21 cellular contexts compared by ENCODE assay signal in the genomic region with DNA sequence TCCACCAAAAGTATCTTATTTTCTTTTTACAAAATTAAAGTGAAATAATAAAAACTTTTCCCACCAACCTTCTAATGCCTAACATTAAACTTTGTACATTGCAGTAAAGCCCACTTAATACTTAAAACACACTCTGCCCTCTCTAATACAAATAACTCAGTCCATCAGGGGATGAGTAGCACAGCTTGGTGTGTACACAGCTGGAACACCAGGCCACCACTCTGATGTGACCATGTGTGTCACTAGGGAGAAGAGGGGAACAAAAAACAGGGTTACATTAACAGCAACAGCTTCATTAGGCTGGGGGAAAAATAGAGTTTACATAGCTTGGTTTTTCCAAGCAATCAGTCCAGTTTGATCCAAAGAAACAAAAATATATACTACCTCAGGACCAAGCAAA.
DNase-seq lines count a peak whose midpoint lies in the region; ATAC-seq and TF ChIP-seq lines count a peak whose summit lies in the region.
"Had no signal": no experiment of that assay in that cellular context is flagged by ENCODE, and none has a peak within 500 bp of the region (broad histone marks: within the 10 kb centered on the region; RNA-seq: fewer than 3 reads in every experiment).

No MANE protein-coding gene starts in this region.

- TF ChIP-seq CTCF in neural progenitor cell (IDR thresholded peaks at IDR 0.05) = no peak
- TF ChIP-seq CTCF in esophagus muscularis mucosa (IDR thresholded peaks at IDR 0.05) = no peak
- TF ChIP-seq CTCF in heart left ventricle (IDR thresholded peaks at IDR 0.05) = no peak

- peaks cover 2% of the 10 kb centered on the region for H3K9me3 Mint-ChIP-seq in neural progenitor cell
- H3K9me3 Mint-ChIP-seq: CD8-positive, alpha-beta memory T cell; T-helper 2 cell treated with Interferon-gamma antibody and Interleukin-4, amounts not matched to agents 5 μg/mL and 100 μg/mL, for 36 hours had no signal

- TF ChIP-seq POLR2A in esophagus muscularis mucosa (IDR thresholded peaks at IDR 0.05; ENCODE audit: low read depth) = no peak
- no peak for TF ChIP-seq POLR2A in heart left ventricle (IDR thresholded peaks at IDR 0.05)

- no peak overlapping the region for H3K4me2 ChIP-seq in neural progenitor cell
- H3K4me2 ChIP-seq: BLaER1 treated with 17β-estradiol and CSF1 and Interleukin-3, amounts not matched to agents 10 nM and 100 nM had no signal

- H3K4me3 Mint-ChIP-seq in neural progenitor cell = peak overlapping the region; percentile 19
- H3K4me3 Mint-ChIP-seq: CD8-positive, alpha-beta memory T cell; T-helper 2 cell treated with Interferon-gamma antibody and Interleukin-4, amounts not matched to agents 5 μg/mL and 100 μg/mL, for 36 hours had no signal

- no peak overlapping the region for H3K4me3 ChIP-seq in neural progenitor cell
- H3K4me3 ChIP-seq in esophagus muscularis mucosa = no peak overlapping the region
- H3K4me3 ChIP-seq in heart left ventricle = no peak overlapping the region
- H3K4me3 ChIP-seq: BLaER1 treated with 17β-estradiol and CSF1 and Interleukin-3, amounts not matched to agents 10 nM and 100 nM; SJSA1 had no signal

- no peak for ATAC-seq in heart left ventricle
- ATAC-seq: HCT116, PC-3 had no signal

- no peak for TF ChIP-seq EP300 in esophagus muscularis mucosa (IDR thresholded peaks at IDR 0.05)

- intact Hi-C loops in esophagus muscularis mucosa (cut with DNase I) = no loop called here
- intact Hi-C loops in heart left ventricle (cut with DNase I) = no loop called here

- peaks cover 10% of the 10 kb centered on the region for H3K36me3 Mint-ChIP-seq in neural progenitor cell

- H3K27ac ChIP-seq in neural progenitor cell = no peak overlapping the region
- no peak overlapping the region for H3K27ac ChIP-seq in esophagus muscularis mucosa (replicated peaks in 1 of 4)
- H3K27ac ChIP-seq in heart left ventricle = no peak overlapping the region
- H3K27ac ChIP-seq: BLaER1 treated with 17β-estradiol and CSF1 and Interleukin-3, amounts not matched to agents 10 nM and 100 nM; RWPE1; SJSA1 had no signal

- H3K9me3 ChIP-seq in neural progenitor cell (ENCODE audit: low read depth) (no peaks in the 10 kb centered on the region), esophagus muscularis mucosa (no peaks in the 10 kb centered on the region), heart left ventricle (no peaks in the 10 kb centered on the region)
- H3K9me3 ChIP-seq: BLaER1 treated with 17β-estradiol and CSF1 and Interleukin-3, amounts not matched to agents 10 nM and 100 nM; SJSA1 had no signal

- H3K9ac ChIP-seq in neural progenitor cell = no peak overlapping the region
- H3K9ac ChIP-seq: BLaER1 treated with 17β-estradiol and CSF1 and Interleukin-3, amounts not matched to agents 10 nM and 100 nM had no signal

- peaks cover under 1% of the 10 kb centered on the region for H3K27me3 ChIP-seq in neural progenitor cell
- no peaks in the 10 kb centered on the region for H3K27me3 ChIP-seq in esophagus muscularis mucosa
- H3K27me3 ChIP-seq in heart left ventricle = no peaks in the 10 kb centered on the region
- H3K27me3 ChIP-seq: BLaER1 treated with 17β-estradiol and CSF1 and Interleukin-3, amounts not matched to agents 10 nM and 100 nM; SJSA1 had no signal

- H3F3A ChIP-seq in neural progenitor cell (ENCODE audit: low read depth) = no peaks in the 10 kb centered on the region

- H3K36me3 ChIP-seq in neural progenitor cell (no peaks in the 10 kb centered on the region), esophagus muscularis mucosa (no peaks in the 10 kb centered on the region), heart left ventricle (no peaks in the 10 kb centered on the region)
- H3K36me3 ChIP-seq: BLaER1 treated with 17β-estradiol and CSF1 and Interleukin-3, amounts not matched to agents 10 nM and 100 nM; SJSA1 had no signal

- H3K4me1 ChIP-seq in neural progenitor cell (no peaks in the 10 kb centered on the region), esophagus muscularis mucosa (no peaks in the 10 kb centered on the region), heart left ventricle (no peaks in the 10 kb centered on the region)
- H3K4me1 ChIP-seq: BLaER1 treated with 17β-estradiol and CSF1 and Interleukin-3, amounts not matched to agents 10 nM and 100 nM; SJSA1 had no signal

- peak; percentile 32 for DNase-seq in NCI-H345 (lab: John Stamatoyannopoulos, UW)
- DNase-seq in NCI-H345 treated with DMSO at 0.1 percent for 48 hours (lab: John Stamatoyannopoulos, UW; ENCODE audit: unreplicated experiment) = no peak
- DNase-seq in NCI-H1417 treated with DMSO at 0.1 percent for 48 hours (lab: John Stamatoyannopoulos, UW) = peak; percentile 23
- peak; percentile 92 for DNase-seq in NCI-H69 (lab: John Stamatoyannopoulos, UW)
- no peak for DNase-seq in neural progenitor cell (ENCODE audit: low spot score)
- DNase-seq in esophagus muscularis mucosa (ENCODE audit: extremely low spot score) = no peak
- DNase-seq in NCI-H1105 treated with DMSO at 0.1 percent for 48 hours (lab: John Stamatoyannopoulos, UW) = no peak
- no peak for DNase-seq in heart left ventricle
- DNase-seq: CD8-positive, alpha-beta memory T cell; DMS 273 treated with DMSO at 0.1 percent for 48 hours; KBM-7; MV-4-11; NCI-H1694 treated with DMSO at 0.1 percent for 48 hours; NCI-H524 treated with DMSO at 0.1 percent for 48 hours; PC-3; SW 1271 had no signal

- no peaks in the 10 kb centered on the region for H4K20me1 ChIP-seq in neural progenitor cell (ENCODE audit: low read depth)
- H4K20me1 ChIP-seq: BLaER1 treated with 17β-estradiol and CSF1 and Interleukin-3, amounts not matched to agents 10 nM and 100 nM had no signal

- no peaks in the 10 kb centered on the region for H3K79me2 ChIP-seq in neural progenitor cell (ENCODE audit: low read depth)

- H3K27ac Mint-ChIP-seq in neural progenitor cell = peak overlapping the region; percentile 88
- H3K27ac Mint-ChIP-seq: CD8-positive, alpha-beta memory T cell; T-helper 2 cell treated with Interferon-gamma antibody and Interleukin-4, amounts not matched to agents 5 μg/mL and 100 μg/mL, for 36 hours had no signal

- peaks cover 44% of the 10 kb centered on the region for H3K4me1 Mint-ChIP-seq in neural progenitor cell
- H3K4me1 Mint-ChIP-seq: CD8-positive, alpha-beta memory T cell had no signal

- H3K27me3 Mint-ChIP-seq in neural progenitor cell (ENCODE audit: insufficient read depth, low read depth) = no peaks in the 10 kb centered on the region
- H3K27me3 Mint-ChIP-seq: CD8-positive, alpha-beta memory T cell had no signal

- H2AFZ ChIP-seq in neural progenitor cell (replicated peaks) = no peak overlapping the region

Comparison
In these comparisons a context has a peak if more than half of its experiments do, and no peak if none do; other contexts are left out.
1. DNase-seq: peak in NCI-H345 (single experiment), NCI-H1417 treated with DMSO at 0.1 percent for 48 hours (single experiment) and NCI-H69 (single experiment); none in NCI-H345 treated with DMSO at 0.1 percent for 48 hours (single experiment), neural progenitor cell (single experiment), esophagus muscularis mucosa (single experiment), NCI-H1105 treated with DMSO at 0.1 percent for 48 hours (single experiment) and heart left ventricle (0 of 5).